In the genomic region with DNA sequence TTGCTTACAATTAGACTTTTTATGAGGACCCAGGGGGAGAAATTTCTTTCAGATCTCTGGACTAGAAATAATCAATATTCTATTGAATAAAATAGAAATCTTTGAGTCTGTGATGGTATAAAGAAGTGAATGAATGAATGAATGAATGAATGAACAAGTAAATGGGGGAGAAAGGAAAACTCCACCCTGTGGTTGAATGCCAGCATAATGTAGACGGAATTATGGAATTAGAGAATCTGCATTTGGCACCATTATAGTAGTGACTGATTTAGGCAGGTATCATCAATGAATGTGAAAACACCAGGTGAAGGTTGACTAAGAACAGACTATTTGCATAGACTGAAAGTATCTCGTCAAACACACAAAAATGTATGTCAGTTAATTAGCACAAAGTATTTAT, we compare ENCODE assay signal across 40 cellular contexts.
"Had no signal": no experiment of that assay in that cellular context is flagged by ENCODE, and none has a peak within 500 bp of the region (broad histone marks: within the 10 kb centered on the region; RNA-seq: fewer than 3 reads in every experiment).

No MANE protein-coding gene starts in this region.

- H3K4me3 Mint-ChIP-seq: activated naive CD4-positive, alpha-beta T cell treated with anti-CD3 and anti-CD28 coated beads for 36 hours; activated naive CD4-positive, alpha-beta T cell treated with anti-CD3 and anti-CD28 coated beads, Interleukin-2, amount 10 ng/mL, durations not matched to agents 7 days and 5 days; activated naive CD4-positive, alpha-beta T cell treated with anti-CD3 and anti-CD28 coated beads, Interleukin-2, amount 50 U/mL, for 24 hours; activated naive CD8-positive, alpha-beta T cell; activated naive CD8-positive, alpha-beta T cell treated with anti-CD3 and anti-CD28 coated beads for 36 hours; activated naive CD8-positive, alpha-beta T cell treated with anti-CD3 and anti-CD28 coated beads, Interleukin-2, amount 10 ng/mL, durations not matched to agents 7 days and 5 days; activated naive CD8-positive, alpha-beta T cell treated with anti-CD3 and anti-CD28 coated beads, Interleukin-2, amount 50 U/mL, for 24 hours; activated T-cell treated with anti-CD3 and anti-CD28 coated beads, Interleukin-2, amount 50 U/mL, for 24 hours; activated T-cell treated with anti-CD3 and anti-CD28 coated beads, Interleukin-2, amount 50 U/mL, for 4 hours; activated T-cell treated with anti-CD3 and anti-CD28 coated beads, Interleukin-2, amount 50 U/mL, for 72 hours; activated T-helper 1 cell treated with anti-CD3 and anti-CD28 coated beads, Interleukin-12 subunit alpha, Interleukin-12 subunit beta, Interleukin-2, Interleukin-4 antibody, amounts not matched to agents 30 ng/mL and 10 ng/mL and 1 ng/mL, durations not matched to agents 14 hours and 24 hours and 36 hours; activated T-helper 17 cell treated with anti-CD3 and anti-CD28 coated beads, Interleukin-2, amount 50 U/mL, for 72 hours; brain; central memory CD8-positive, alpha-beta T cell had no signal

- H3K36me3 ChIP-seq: adrenal gland, ascending aorta, brain microvascular endothelial cell, breast epithelium, cardiac muscle cell had no signal

- H3K4me1 ChIP-seq: adrenal gland, body of pancreas, breast epithelium had no signal

- H3K27me3 Mint-ChIP-seq: activated naive CD4-positive, alpha-beta T cell treated with anti-CD3 and anti-CD28 coated beads, Interleukin-2, amount 10 ng/mL, durations not matched to agents 7 days and 5 days; activated naive CD4-positive, alpha-beta T cell treated with anti-CD3 and anti-CD28 coated beads, Interleukin-2, amount 50 U/mL, for 24 hours; activated naive CD8-positive, alpha-beta T cell; activated naive CD8-positive, alpha-beta T cell treated with anti-CD3 and anti-CD28 coated beads for 36 hours; activated naive CD8-positive, alpha-beta T cell treated with anti-CD3 and anti-CD28 coated beads, Interleukin-2, amount 10 ng/mL, durations not matched to agents 7 days and 5 days; activated naive CD8-positive, alpha-beta T cell treated with anti-CD3 and anti-CD28 coated beads, Interleukin-2, amount 50 U/mL, for 24 hours; activated T-cell treated with anti-CD3 and anti-CD28 coated beads, Interleukin-2, amount 50 U/mL, for 24 hours; activated T-helper 17 cell treated with anti-CD3 and anti-CD28 coated beads, Interleukin-2, amount 50 U/mL, for 72 hours; brain; central memory CD8-positive, alpha-beta T cell had no signal

- H3K27ac Mint-ChIP-seq: activated naive CD4-positive, alpha-beta T cell treated with anti-CD3 and anti-CD28 coated beads for 36 hours; activated naive CD4-positive, alpha-beta T cell treated with anti-CD3 and anti-CD28 coated beads, Interleukin-2, amount 10 ng/mL, durations not matched to agents 7 days and 5 days; activated naive CD4-positive, alpha-beta T cell treated with anti-CD3 and anti-CD28 coated beads, Interleukin-2, amount 50 U/mL, for 24 hours; activated naive CD4-positive, alpha-beta T cell treated with anti-CD3 and anti-CD28 coated beads, Interleukin-2, amount 50 U/mL, for 72 hours; activated naive CD8-positive, alpha-beta T cell; activated naive CD8-positive, alpha-beta T cell treated with anti-CD3 and anti-CD28 coated beads for 36 hours; activated naive CD8-positive, alpha-beta T cell treated with anti-CD3 and anti-CD28 coated beads, Interleukin-2, amount 10 ng/mL, durations not matched to agents 7 days and 5 days; activated naive CD8-positive, alpha-beta T cell treated with anti-CD3 and anti-CD28 coated beads, Interleukin-2, amount 50 U/mL, for 24 hours; activated T-cell treated with anti-CD3 and anti-CD28 coated beads, Interleukin-2, amount 50 U/mL, for 24 hours; activated T-cell treated with anti-CD3 and anti-CD28 coated beads, Interleukin-2, amount 50 U/mL, for 72 hours; activated T-helper 1 cell treated with anti-CD3 and anti-CD28 coated beads, Interleukin-12 subunit alpha, Interleukin-12 subunit beta, Interleukin-2, Interleukin-4 antibody, amounts not matched to agents 30 ng/mL and 10 ng/mL and 1 ng/mL, durations not matched to agents 14 hours and 24 hours and 36 hours; activated T-helper 17 cell treated with anti-CD3 and anti-CD28 coated beads, Interleukin-2, amount 50 U/mL, for 72 hours; activated T-helper 2 cell treated with anti-CD3 and anti-CD28 coated beads, Interferon-gamma antibody, Interleukin-2, Interleukin-4, amounts not matched to agents 10 μg/mL and 5 μg/mL and 100 μg/mL, durations not matched to agents 14 hours and 24 hours and 36 hours; brain had no signal

- FAIRE-seq: astrocyte, bronchial epithelial cell had no signal

- H3K27ac ChIP-seq: adrenal gland, ascending aorta, body of pancreas, brain microvascular endothelial cell, breast epithelium, cardiac muscle cell had no signal

- H3K4me3 ChIP-seq: adrenal gland, ascending aorta, body of pancreas, breast epithelium, cardiac muscle cell had no signal

- H3K4me1 Mint-ChIP-seq: activated naive CD4-positive, alpha-beta T cell treated with anti-CD3 and anti-CD28 coated beads, Interleukin-2, amount 50 U/mL, for 24 hours; activated naive CD8-positive, alpha-beta T cell treated with anti-CD3 and anti-CD28 coated beads for 36 hours; activated naive CD8-positive, alpha-beta T cell treated with anti-CD3 and anti-CD28 coated beads, Interleukin-2, amount 10 ng/mL, durations not matched to agents 7 days and 5 days; activated naive CD8-positive, alpha-beta T cell treated with anti-CD3 and anti-CD28 coated beads, Interleukin-2, amount 50 U/mL, for 24 hours; activated T-helper 17 cell treated with anti-CD3 and anti-CD28 coated beads, Interleukin-2, amount 50 U/mL, for 72 hours; central memory CD8-positive, alpha-beta T cell had no signal

- H3K27me3 ChIP-seq: adrenal gland, ascending aorta, body of pancreas, brain microvascular endothelial cell, breast epithelium, cardiac muscle cell had no signal

- H3K9me3 ChIP-seq: adrenal gland, ascending aorta, body of pancreas, breast epithelium had no signal

- DNase-seq: activated effector memory CD4-positive, alpha-beta T cell treated with anti-CD3 and anti-CD28 coated beads, Interleukin-2, amount 50 U/mL, for 16 hours; activated effector memory CD4-positive, alpha-beta T cell treated with Interleukin-2 at 50 U/mL for 16 hours; activated gamma-delta T cell; activated gamma-delta T cell treated with Interleukin-2 at 50 U/mL for 16 hours; activated naive CD4-positive, alpha-beta T cell; activated naive CD4-positive, alpha-beta T cell treated with anti-CD3 and anti-CD28 coated beads for 36 hours; activated naive CD4-positive, alpha-beta T cell treated with anti-CD3 and anti-CD28 coated beads, Interleukin-2, amount 10 ng/mL, durations not matched to agents 7 days and 5 days; activated naive CD4-positive, alpha-beta T cell treated with anti-CD3 and anti-CD28 coated beads, Interleukin-2, amount 50 U/mL, for 16 hours; activated naive CD4-positive, alpha-beta T cell treated with Interleukin-2 at 50 U/mL for 16 hours; activated naive CD8-positive, alpha-beta T cell treated with anti-CD3 and anti-CD28 coated beads for 36 hours; activated naive CD8-positive, alpha-beta T cell treated with anti-CD3 and anti-CD28 coated beads, Interleukin-2, amount 10 ng/mL, durations not matched to agents 7 days and 5 days; activated naive CD8-positive, alpha-beta T cell treated with anti-CD3 and anti-CD28 coated beads, Interleukin-2, amount 50 U/mL, for 24 hours; activated T-cell treated with anti-CD3 and anti-CD28 coated beads, Interleukin-2, amount 50 U/mL, for 1 hour; activated T-cell treated with anti-CD3 and anti-CD28 coated beads, Interleukin-2, amount 50 U/mL, for 24 hours; activated T-cell treated with anti-CD3 and anti-CD28 coated beads, Interleukin-2, amount 50 U/mL, for 4 hours; activated T-cell treated with anti-CD3 and anti-CD28 coated beads, Interleukin-2, amount 50 U/mL, for 48 hours; activated T-cell treated with anti-CD3 and anti-CD28 coated beads, Interleukin-2, amount 50 U/mL, for 72 hours; adrenal gland; amniotic stem cell; amygdala; anterior cingulate cortex; aorta; body of pancreas; brain microvascular endothelial cell; caudate nucleus; central memory CD4-positive, alpha-beta T cell; cerebellar nuclear complex had no signal

- H3K9me3 Mint-ChIP-seq: activated naive CD4-positive, alpha-beta T cell treated with anti-CD3 and anti-CD28 coated beads for 36 hours; activated naive CD4-positive, alpha-beta T cell treated with anti-CD3 and anti-CD28 coated beads, Interleukin-2, amount 10 ng/mL, durations not matched to agents 7 days and 5 days; activated naive CD4-positive, alpha-beta T cell treated with anti-CD3 and anti-CD28 coated beads, Interleukin-2, amount 50 U/mL, for 24 hours; activated naive CD4-positive, alpha-beta T cell treated with anti-CD3 and anti-CD28 coated beads, Interleukin-2, amount 50 U/mL, for 72 hours; activated naive CD8-positive, alpha-beta T cell treated with anti-CD3 and anti-CD28 coated beads for 36 hours; activated T-cell treated with anti-CD3 and anti-CD28 coated beads, Interleukin-2, amount 50 U/mL, for 24 hours; activated T-cell treated with anti-CD3 and anti-CD28 coated beads, Interleukin-2, amount 50 U/mL, for 4 hours; activated T-cell treated with anti-CD3 and anti-CD28 coated beads, Interleukin-2, amount 50 U/mL, for 72 hours; activated T-helper 1 cell treated with anti-CD3 and anti-CD28 coated beads, Interleukin-12 subunit alpha, Interleukin-12 subunit beta, Interleukin-2, Interleukin-4 antibody, amounts not matched to agents 30 ng/mL and 10 ng/mL and 1 ng/mL, durations not matched to agents 14 hours and 24 hours and 36 hours; activated T-helper 17 cell treated with anti-CD3 and anti-CD28 coated beads, Interleukin-2, amount 50 U/mL, for 72 hours; central memory CD8-positive, alpha-beta T cell had no signal

- ATAC-seq: activated naive CD4-positive, alpha-beta T cell treated with anti-CD3 and anti-CD28 coated beads, Interleukin-2, amount 50 U/mL, for 72 hours; activated naive CD8-positive, alpha-beta T cell treated with anti-CD3 and anti-CD28 coated beads, Interleukin-2, amount 50 U/mL, for 24 hours; activated T-cell treated with anti-CD3 and anti-CD28 coated beads, Interleukin-2, amount 50 U/mL, for 4 hours; activated T-cell treated with anti-CD3 and anti-CD28 coated beads, Interleukin-2, amount 50 U/mL, for 72 hours; activated T-helper 17 cell treated with anti-CD3 and anti-CD28 coated beads, Interleukin-2, amount 50 U/mL, for 72 hours; body of pancreas had no signal
